ENCODE assay signal across 18 cellular contexts in genomic region chr10:121281576-121281975, GRCh38.
A peak's percentile ranks its signal among the peaks of the same experiment; 100 is the strongest.
DNase-seq lines count a peak whose midpoint lies in the region; ATAC-seq and TF ChIP-seq lines count a peak whose summit lies in the region.
"Had no signal": no experiment of that assay in that cellular context is flagged by ENCODE, and none has a peak within 500 bp of the region (broad histone marks: within the 10 kb centered on the region; RNA-seq: fewer than 3 reads in every experiment).

No MANE protein-coding gene starts in this region.

- TF ChIP-seq CTCF in HEK293 (tag by site-specific recombination; IDR thresholded peaks at IDR 0.05) (no peak), epithelial cell of esophagus (IDR thresholded peaks at IDR 0.05; ENCODE audit: insufficient read depth, low read depth, low read length, missing control alignments) (no peak)

- no peaks in the 10 kb centered on the region for H3K9me3 ChIP-seq in HEK293 (ENCODE audit: control insufficient read depth, insufficient read depth, low read depth, low read length)
- H3K9me3 ChIP-seq: MG63 had no signal

- no peak overlapping the region for H3K27ac Mint-ChIP-seq in natural killer cell treated with Interleukin-12 subunit alpha and Interleukin-12 subunit beta and Interleukin-15 and Interleukin-18, amount 100 ng/mL, for 72 hours
- H3K27ac Mint-ChIP-seq: GM23338 had no signal

- CTCF ChIA-PET in HEK293 (lab: Yijun Ruan, JAX): interaction anchor here (0.6 to 0.8 kb wide), 3 partner anchors 18 to 500 kb away, joined by 3 to 4 read pairs (median 3); no protein-coding TSS in a partner anchor

- no peaks in the 10 kb centered on the region for H3K9me3 Mint-ChIP-seq in natural killer cell treated with Interleukin-12 subunit alpha and Interleukin-12 subunit beta and Interleukin-15 and Interleukin-18, amount 100 ng/mL, for 72 hours

- POLR2A ChIA-PET in HEK293 (lab: Yijun Ruan, JAX): no interaction called here

- intact Hi-C loops in sciatic nerve (cut with DNase I): no loop called here

- DNase-seq in RPMI7951 (ENCODE audit: low read depth) (peak; percentile 7), epithelial cell of esophagus (ENCODE audit: low read depth) (peak; percentile 71), sciatic nerve (ENCODE audit: low spot score) (no peak), erythroblast (lab: John Stamatoyannopoulos, UW) (no peak)
- no peak for DNase-seq in natural killer cell treated with Interleukin-12 subunit alpha and Interleukin-12 subunit beta and Interleukin-15 and Interleukin-18, amount 100 ng/mL, for 72 hours (ENCODE audit: low spot score)
- no peak for DNase-seq in activated CD4-positive, CD25-positive, alpha-beta regulatory T cell (lab: John Stamatoyannopoulos, UW)
- DNase-seq in stimulated activated CD4-positive, alpha-beta T cell treated with anti-CD3 and anti-CD28 coated beads, Interleukin-2, amount 100 ng/mL, for 24 hours: no peak
- DNase-seq: C1 segment of cervical spinal cord, GF-D8, KBM-7, MG63, NCI-H1417 treated with DMSO at 0.1 percent for 48 hours, NCI-H2029, NCI-H510A treated with DMSO at 0.1 percent for 48 hours, PC-9 had no signal

- no peak overlapping the region for H3K4me3 Mint-ChIP-seq in natural killer cell treated with Interleukin-12 subunit alpha and Interleukin-12 subunit beta and Interleukin-15 and Interleukin-18, amount 100 ng/mL, for 72 hours
- H3K4me3 Mint-ChIP-seq: GM23338 had no signal

- H3K36me3 ChIP-seq in HEK293 (ENCODE audit: control insufficient read depth in 2 of 2, insufficient read depth in 1 of 2, low read length in 2 of 2): no peaks in the 10 kb centered on the region
- H3K36me3 ChIP-seq: MG63 had no signal

- peak; percentile 39 for ATAC-seq in sciatic nerve
- ATAC-seq in natural killer cell treated with Interleukin-12 subunit alpha and Interleukin-12 subunit beta and Interleukin-15 and Interleukin-18, amount 100 ng/mL, for 72 hours: no peak
- ATAC-seq: GM23338, Right ventricle myocardium inferior had no signal

- H3K4me3 ChIP-seq in HEK293 (ENCODE audit: low read depth, low read length) (no peak overlapping the region), epithelial cell of esophagus (ENCODE audit: low read length) (no peak overlapping the region)
- H3K4me3 ChIP-seq: GM23338, MG63, PC-9 had no signal

- H3K4me1 ChIP-seq in HEK293 (ENCODE audit: control insufficient read depth, insufficient read depth, low read length): peaks cover 10% of the 10 kb centered on the region

- no peaks in the 10 kb centered on the region for H3K36me3 Mint-ChIP-seq in natural killer cell treated with Interleukin-12 subunit alpha and Interleukin-12 subunit beta and Interleukin-15 and Interleukin-18, amount 100 ng/mL, for 72 hours

- no peak overlapping the region for H3K27ac ChIP-seq in HEK293 (ENCODE audit: extremely low read depth, low read depth, low read length)
- H3K27ac ChIP-seq: PC-9 had no signal

- no peak for TF ChIP-seq POLR2A in erythroblast (IDR thresholded peaks at IDR 0.05; ENCODE audit: low read length)

- peaks cover 5 to 15% of the 10 kb centered on the region in 2 donors for H3K27me3 Mint-ChIP-seq in natural killer cell treated with Interleukin-12 subunit alpha and Interleukin-12 subunit beta and Interleukin-15 and Interleukin-18, amount 100 ng/mL, for 72 hours

- no peaks in the 10 kb centered on the region for H3K4me1 Mint-ChIP-seq in natural killer cell treated with Interleukin-12 subunit alpha and Interleukin-12 subunit beta and Interleukin-15 and Interleukin-18, amount 100 ng/mL, for 72 hours (ENCODE audit: low read depth in 2 of 2)

TF ChIP-seq in HEK293, 187 proteins besides CTCF, POLR2A, EP300 and RAD21:
- TF ChIP-seq ZNF629 (tag by site-specific recombination; IDR thresholded peaks at IDR 0.05) (0 out of 2 replicates have a peak, but pooled peaks have one; percentile 39), ZNF791 (tag by site-specific recombination; IDR thresholded peaks at IDR 0.05) (no peak)

Comparison
In these comparisons a context has a peak if more than half of its experiments do, and no peak if none do; other contexts are left out.
1. DNase-seq: peak in RPMI7951 (single experiment) and epithelial cell of esophagus (single experiment); none in sciatic nerve (single experiment), natural killer cell treated with Interleukin-12 subunit alpha and Interleukin-12 subunit beta and Interleukin-15 and Interleukin-18, amount 100 ng/mL, for 72 hours (single experiment), activated CD4-positive, CD25-positive, alpha-beta regulatory T cell (0 of 4), stimulated activated CD4-positive, alpha-beta T cell treated with anti-CD3 and anti-CD28 coated beads, Interleukin-2, amount 100 ng/mL, for 24 hours (0 of 2) and erythroblast (0 of 2).